In the genomic region with DNA sequence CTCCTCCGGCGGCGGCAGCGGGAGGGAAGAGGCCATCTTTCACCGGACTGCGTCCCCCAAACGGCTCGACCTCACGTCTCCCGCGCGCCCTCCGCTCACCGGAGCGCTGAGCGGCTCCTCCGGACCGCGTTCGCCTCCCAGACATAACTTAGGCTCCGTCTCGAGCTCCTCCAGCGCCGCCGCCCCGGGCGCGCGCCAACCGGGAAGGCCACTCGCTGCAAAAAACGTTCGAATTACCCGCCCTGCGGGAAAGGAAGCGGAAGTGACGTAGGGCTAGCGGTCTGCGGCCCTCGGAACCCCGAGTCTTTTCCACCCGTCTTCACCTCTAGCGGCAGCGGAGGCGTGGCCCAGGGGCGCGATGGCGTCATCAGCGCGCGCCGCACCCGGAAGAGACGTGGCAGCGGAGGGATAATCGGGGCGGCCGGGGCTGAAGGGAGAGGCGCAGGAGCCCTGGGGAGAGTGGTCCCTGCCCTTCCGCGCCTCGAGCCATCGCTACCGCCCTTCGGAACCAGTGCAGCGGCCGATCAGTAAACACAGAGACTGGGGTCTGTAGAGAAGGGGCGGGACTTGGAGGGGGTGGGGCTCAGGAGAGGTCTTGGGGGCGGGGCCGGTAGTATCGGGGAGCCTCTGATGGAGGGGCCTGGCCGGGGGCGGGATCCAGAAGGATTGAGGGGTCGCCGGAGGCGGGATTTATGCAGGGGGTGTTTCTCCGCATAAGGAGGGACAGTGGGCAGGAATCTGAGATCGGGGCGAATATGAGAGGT, we compare ENCODE assay signal across 1 cellular context.
TF ChIP-seq lines count a peak whose summit lies in the region.

A gene with protein sequence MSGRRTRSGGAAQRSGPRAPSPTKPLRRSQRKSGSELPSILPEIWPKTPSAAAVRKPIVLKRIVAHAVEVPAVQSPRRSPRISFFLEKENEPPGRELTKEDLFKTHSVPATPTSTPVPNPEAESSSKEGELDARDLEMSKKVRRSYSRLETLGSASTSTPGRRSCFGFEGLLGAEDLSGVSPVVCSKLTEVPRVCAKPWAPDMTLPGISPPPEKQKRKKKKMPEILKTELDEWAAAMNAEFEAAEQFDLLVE (minus strand): TSS at position 207 of the 764 bp plus-strand sequence. CDS start 62 bp downstream, at position 145.
A gene (plus strand): TSS at position 389 of the 764 bp plus-strand sequence. CDS start 477 bp downstream, outside the sequence.

TF ChIP-seq in K562, 482 proteins besides CTCF, POLR2A, EP300 and RAD21 (continued from another document and continues in another):
- TF ChIP-seq, protein P1, sequence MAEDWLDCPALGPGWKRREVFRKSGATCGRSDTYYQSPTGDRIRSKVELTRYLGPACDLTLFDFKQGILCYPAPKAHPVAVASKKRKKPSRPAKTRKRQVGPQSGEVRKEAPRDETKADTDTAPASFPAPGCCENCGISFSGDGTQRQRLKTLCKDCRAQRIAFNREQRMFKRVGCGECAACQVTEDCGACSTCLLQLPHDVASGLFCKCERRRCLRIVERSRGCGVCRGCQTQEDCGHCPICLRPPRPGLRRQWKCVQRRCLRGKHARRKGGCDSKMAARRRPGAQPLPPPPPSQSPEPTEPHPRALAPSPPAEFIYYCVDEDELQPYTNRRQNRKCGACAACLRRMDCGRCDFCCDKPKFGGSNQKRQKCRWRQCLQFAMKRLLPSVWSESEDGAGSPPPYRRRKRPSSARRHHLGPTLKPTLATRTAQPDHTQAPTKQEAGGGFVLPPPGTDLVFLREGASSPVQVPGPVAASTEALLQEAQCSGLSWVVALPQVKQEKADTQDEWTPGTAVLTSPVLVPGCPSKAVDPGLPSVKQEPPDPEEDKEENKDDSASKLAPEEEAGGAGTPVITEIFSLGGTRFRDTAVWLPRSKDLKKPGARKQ (CRISPR knock-in tag; IDR thresholded peaks at IDR 0.05): no peak
- TF ChIP-seq POLR2AphosphoS2 (IDR thresholded peaks at IDR 0.05; ENCODE audit: low read length): no peak
- no peak for TF ChIP-seq SRSF7 (optimal IDR thresholded peaks at IDR 0.05; ENCODE audit: low read depth, low read length)
- TF ChIP-seq ZNF140 (CRISPR knock-in tag; IDR thresholded peaks at IDR 0.05): no peak
- TF ChIP-seq KLF1 (tag; IDR thresholded peaks at IDR 0.05): no peak
- no peak for TF ChIP-seq ZNF143 (CRISPR knock-in tag; IDR thresholded peaks at IDR 0.05)
- no peak for TF ChIP-seq ARNT (IDR thresholded peaks at IDR 0.05)
- TF ChIP-seq CHD4 (IDR thresholded peaks at IDR 0.05; ENCODE audit: insufficient read depth, insufficient replicate concordance, low read depth, low read length, poor library complexity, severe bottlenecking): no peak
- TF ChIP-seq, protein P2, sequence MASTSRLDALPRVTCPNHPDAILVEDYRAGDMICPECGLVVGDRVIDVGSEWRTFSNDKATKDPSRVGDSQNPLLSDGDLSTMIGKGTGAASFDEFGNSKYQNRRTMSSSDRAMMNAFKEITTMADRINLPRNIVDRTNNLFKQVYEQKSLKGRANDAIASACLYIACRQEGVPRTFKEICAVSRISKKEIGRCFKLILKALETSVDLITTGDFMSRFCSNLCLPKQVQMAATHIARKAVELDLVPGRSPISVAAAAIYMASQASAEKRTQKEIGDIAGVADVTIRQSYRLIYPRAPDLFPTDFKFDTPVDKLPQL (IDR thresholded peaks at IDR 0.05; ENCODE audit: extremely low read depth, insufficient read length): no peak
- TF ChIP-seq HNRNPL (IDR thresholded peaks at IDR 0.05; ENCODE audit: low read depth, low read length): no peak
- no peak for TF ChIP-seq RUNX1 (IDR thresholded peaks at IDR 0.05; ENCODE audit: low read depth)
- TF ChIP-seq ZBTB17 (CRISPR knock-in tag; IDR thresholded peaks at IDR 0.05): peak; percentile 77
- peak; percentile 94 for TF ChIP-seq E2F3 (CRISPR knock-in tag; IDR thresholded peaks at IDR 0.05)
- TF ChIP-seq ESRRB (CRISPR knock-in tag; IDR thresholded peaks at IDR 0.05; ENCODE audit: borderline replicate concordance): no peak
- TF ChIP-seq CREBBP (IDR thresholded peaks at IDR 0.05; ENCODE audit: low read depth, low read length): no peak
- TF ChIP-seq CXXC5 (CRISPR knock-in tag; IDR thresholded peaks at IDR 0.05): peak; percentile 96
- no peak for TF ChIP-seq FOXJ3 (CRISPR knock-in tag; IDR thresholded peaks at IDR 0.05)
- no peak for TF ChIP-seq HDAC3 (IDR thresholded peaks at IDR 0.05; ENCODE audit: borderline replicate concordance, partially characterized antibody)
- no peak for TF ChIP-seq TOE1 (IDR thresholded peaks at IDR 0.05; ENCODE audit: borderline replicate concordance)
- TF ChIP-seq TOE1 (CRISPR knock-in tag; IDR thresholded peaks at IDR 0.05; ENCODE audit: borderline replicate concordance, low read depth): no peak
- no peak for TF ChIP-seq IFI16 (CRISPR knock-in tag; IDR thresholded peaks at IDR 0.05)
- TF ChIP-seq CTBP1 (IDR thresholded peaks at IDR 0.05; ENCODE audit: borderline replicate concordance): peak; percentile 65; the same call in 1 of the 2 replicates
- TF ChIP-seq, protein P3, sequence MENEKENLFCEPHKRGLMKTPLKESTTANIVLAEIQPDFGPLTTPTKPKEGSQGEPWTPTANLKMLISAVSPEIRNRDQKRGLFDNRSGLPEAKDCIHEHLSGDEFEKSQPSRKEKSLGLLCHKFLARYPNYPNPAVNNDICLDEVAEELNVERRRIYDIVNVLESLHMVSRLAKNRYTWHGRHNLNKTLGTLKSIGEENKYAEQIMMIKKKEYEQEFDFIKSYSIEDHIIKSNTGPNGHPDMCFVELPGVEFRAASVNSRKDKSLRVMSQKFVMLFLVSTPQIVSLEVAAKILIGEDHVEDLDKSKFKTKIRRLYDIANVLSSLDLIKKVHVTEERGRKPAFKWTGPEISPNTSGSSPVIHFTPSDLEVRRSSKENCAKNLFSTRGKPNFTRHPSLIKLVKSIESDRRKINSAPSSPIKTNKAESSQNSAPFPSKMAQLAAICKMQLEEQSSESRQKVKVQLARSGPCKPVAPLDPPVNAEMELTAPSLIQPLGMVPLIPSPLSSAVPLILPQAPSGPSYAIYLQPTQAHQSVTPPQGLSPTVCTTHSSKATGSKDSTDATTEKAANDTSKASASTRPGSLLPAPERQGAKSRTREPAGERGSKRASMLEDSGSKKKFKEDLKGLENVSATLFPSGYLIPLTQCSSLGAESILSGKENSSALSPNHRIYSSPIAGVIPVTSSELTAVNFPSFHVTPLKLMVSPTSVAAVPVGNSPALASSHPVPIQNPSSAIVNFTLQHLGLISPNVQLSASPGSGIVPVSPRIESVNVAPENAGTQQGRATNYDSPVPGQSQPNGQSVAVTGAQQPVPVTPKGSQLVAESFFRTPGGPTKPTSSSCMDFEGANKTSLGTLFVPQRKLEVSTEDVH (IDR thresholded peaks at IDR 0.05; ENCODE audit: low read depth, partially characterized antibody): peak; percentile 98
- no peak for TF ChIP-seq KAT2B (IDR thresholded peaks at IDR 0.05; ENCODE audit: low read depth, low read length)
- TF ChIP-seq, protein P4, sequence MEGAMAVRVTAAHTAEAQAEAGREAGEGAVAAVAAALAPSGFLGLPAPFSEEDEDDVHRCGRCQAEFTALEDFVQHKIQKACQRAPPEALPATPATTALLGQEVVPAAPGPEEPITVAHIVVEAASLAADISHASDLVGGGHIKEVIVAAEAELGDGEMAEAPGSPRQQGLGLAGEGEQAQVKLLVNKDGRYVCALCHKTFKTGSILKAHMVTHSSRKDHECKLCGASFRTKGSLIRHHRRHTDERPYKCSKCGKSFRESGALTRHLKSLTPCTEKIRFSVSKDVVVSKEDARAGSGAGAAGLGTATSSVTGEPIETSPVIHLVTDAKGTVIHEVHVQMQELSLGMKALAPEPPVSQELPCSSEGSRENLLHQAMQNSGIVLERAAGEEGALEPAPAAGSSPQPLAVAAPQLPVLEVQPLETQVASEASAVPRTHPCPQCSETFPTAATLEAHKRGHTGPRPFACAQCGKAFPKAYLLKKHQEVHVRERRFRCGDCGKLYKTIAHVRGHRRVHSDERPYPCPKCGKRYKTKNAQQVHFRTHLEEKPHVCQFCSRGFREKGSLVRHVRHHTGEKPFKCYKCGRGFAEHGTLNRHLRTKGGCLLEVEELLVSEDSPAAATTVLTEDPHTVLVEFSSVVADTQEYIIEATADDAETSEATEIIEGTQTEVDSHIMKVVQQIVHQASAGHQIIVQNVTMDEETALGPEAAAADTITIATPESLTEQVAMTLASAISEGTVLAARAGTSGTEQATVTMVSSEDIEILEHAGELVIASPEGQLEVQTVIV (CRISPR knock-in tag; IDR thresholded peaks at IDR 0.05; ENCODE audit: borderline replicate concordance): no peak
- TF ChIP-seq ETV6 (IDR thresholded peaks at IDR 0.05; ENCODE audit: borderline replicate concordance in 1 of 2, low read depth in 2 of 2, low read length in 1 of 2): peak in 1 of 2 experiments; percentile 29; a peak in 1 of 4 replicates
- TF ChIP-seq ETV6 (CRISPR knock-in tag; IDR thresholded peaks at IDR 0.05; ENCODE audit: borderline replicate concordance): no peak
- no peak for TF ChIP-seq THRAP3 (IDR thresholded peaks at IDR 0.05; ENCODE audit: borderline replicate concordance)
- TF ChIP-seq, protein P5, sequence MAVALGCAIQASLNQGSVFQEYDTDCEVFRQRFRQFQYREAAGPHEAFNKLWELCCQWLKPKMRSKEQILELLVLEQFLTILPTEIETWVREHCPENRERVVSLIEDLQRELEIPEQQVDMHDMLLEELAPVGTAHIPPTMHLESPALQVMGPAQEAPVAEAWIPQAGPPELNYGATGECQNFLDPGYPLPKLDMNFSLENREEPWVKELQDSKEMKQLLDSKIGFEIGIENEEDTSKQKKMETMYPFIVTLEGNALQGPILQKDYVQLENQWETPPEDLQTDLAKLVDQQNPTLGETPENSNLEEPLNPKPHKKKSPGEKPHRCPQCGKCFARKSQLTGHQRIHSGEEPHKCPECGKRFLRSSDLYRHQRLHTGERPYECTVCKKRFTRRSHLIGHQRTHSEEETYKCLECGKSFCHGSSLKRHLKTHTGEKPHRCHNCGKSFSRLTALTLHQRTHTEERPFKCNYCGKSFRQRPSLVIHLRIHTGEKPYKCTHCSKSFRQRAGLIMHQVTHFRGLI (CRISPR knock-in tag; IDR thresholded peaks at IDR 0.05): 0 out of 2 replicates have a peak, but pooled peaks have one; percentile 21
- no peak for TF ChIP-seq CC2D1A (IDR thresholded peaks at IDR 0.05)
- TF ChIP-seq ZNF75A (CRISPR knock-in tag; IDR thresholded peaks at IDR 0.05): no peak
- TF ChIP-seq MEF2A (IDR thresholded peaks at IDR 0.05; ENCODE audit: control insufficient read depth, low read depth, low read length): no peak
- no peak for TF ChIP-seq SMARCA4 (IDR thresholded peaks at IDR 0.05)
- TF ChIP-seq SMARCA5 (IDR thresholded peaks at IDR 0.05): no peak
- TF ChIP-seq ELF4 (CRISPR knock-in tag; IDR thresholded peaks at IDR 0.05): peak; percentile 96
- TF ChIP-seq MCM2 (IDR thresholded peaks at IDR 0.05; ENCODE audit: low read depth): no peak
- TF ChIP-seq, protein P6, sequence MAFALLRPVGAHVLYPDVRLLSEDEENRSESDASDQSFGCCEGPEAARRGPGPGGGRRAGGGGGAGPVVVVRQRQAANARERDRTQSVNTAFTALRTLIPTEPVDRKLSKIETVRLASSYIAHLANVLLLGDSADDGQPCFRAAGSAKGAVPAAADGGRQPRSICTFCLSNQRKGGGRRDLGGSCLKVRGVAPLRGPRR (CRISPR knock-in tag; IDR thresholded peaks at IDR 0.05): no peak
- TF ChIP-seq ADNP (tag; IDR thresholded peaks at IDR 0.05): no peak
- TF ChIP-seq ZNF431 (CRISPR knock-in tag; IDR thresholded peaks at IDR 0.05): no peak
- TF ChIP-seq FOS (IDR thresholded peaks at IDR 0.05; ENCODE audit: extremely low read depth, insufficient read length): no peak
- no peak for TF ChIP-seq NFE2L1 (tag; IDR thresholded peaks at IDR 0.05; ENCODE audit: borderline replicate concordance, low read depth)
- no peak for TF ChIP-seq BRF1 (IDR thresholded peaks at IDR 0.05; ENCODE audit: borderline replicate concordance, extremely low read depth, insufficient read length)
- TF ChIP-seq, protein P7, sequence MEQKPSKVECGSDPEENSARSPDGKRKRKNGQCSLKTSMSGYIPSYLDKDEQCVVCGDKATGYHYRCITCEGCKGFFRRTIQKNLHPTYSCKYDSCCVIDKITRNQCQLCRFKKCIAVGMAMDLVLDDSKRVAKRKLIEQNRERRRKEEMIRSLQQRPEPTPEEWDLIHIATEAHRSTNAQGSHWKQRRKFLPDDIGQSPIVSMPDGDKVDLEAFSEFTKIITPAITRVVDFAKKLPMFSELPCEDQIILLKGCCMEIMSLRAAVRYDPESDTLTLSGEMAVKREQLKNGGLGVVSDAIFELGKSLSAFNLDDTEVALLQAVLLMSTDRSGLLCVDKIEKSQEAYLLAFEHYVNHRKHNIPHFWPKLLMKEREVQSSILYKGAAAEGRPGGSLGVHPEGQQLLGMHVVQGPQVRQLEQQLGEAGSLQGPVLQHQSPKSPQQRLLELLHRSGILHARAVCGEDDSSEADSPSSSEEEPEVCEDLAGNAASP (IDR thresholded peaks at IDR 0.05): no peak
- TF ChIP-seq, protein P8, sequence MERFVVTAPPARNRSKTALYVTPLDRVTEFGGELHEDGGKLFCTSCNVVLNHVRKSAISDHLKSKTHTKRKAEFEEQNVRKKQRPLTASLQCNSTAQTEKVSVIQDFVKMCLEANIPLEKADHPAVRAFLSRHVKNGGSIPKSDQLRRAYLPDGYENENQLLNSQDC (CRISPR knock-in tag; IDR thresholded peaks at IDR 0.05): no peak
- no peak for TF ChIP-seq MAFK (IDR thresholded peaks at IDR 0.05; ENCODE audit: low read length)
- TF ChIP-seq ZNF324 (CRISPR knock-in tag; IDR thresholded peaks at IDR 0.05): no peak
- TF ChIP-seq NR2F6 (CRISPR knock-in tag; IDR thresholded peaks at IDR 0.05): no peak
- no peak for TF ChIP-seq ZZZ3 (IDR thresholded peaks at IDR 0.05)
- peak; percentile 75 for TF ChIP-seq KDM5B (IDR thresholded peaks at IDR 0.05; ENCODE audit: insufficient replicate concordance, low read depth, low read length)
- TF ChIP-seq PHB2 (IDR thresholded peaks at IDR 0.05; ENCODE audit: low read depth): no peak
- TF ChIP-seq ZC3H8 (IDR thresholded peaks at IDR 0.05): no peak
- TF ChIP-seq POLR3A (IDR thresholded peaks at IDR 0.05; ENCODE audit: borderline replicate concordance, extremely low read depth, insufficient read depth, insufficient read length): no peak
- no peak for TF ChIP-seq ZNF444 (CRISPR knock-in tag; IDR thresholded peaks at IDR 0.05)
- TF ChIP-seq, protein P9, sequence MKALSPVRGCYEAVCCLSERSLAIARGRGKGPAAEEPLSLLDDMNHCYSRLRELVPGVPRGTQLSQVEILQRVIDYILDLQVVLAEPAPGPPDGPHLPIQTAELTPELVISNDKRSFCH (CRISPR knock-in tag; IDR thresholded peaks at IDR 0.05): no peak
- TF ChIP-seq, protein P9 (tag; IDR thresholded peaks at IDR 0.05): peak; percentile 61; the same call in 1 of the 2 replicates
- no peak for TF ChIP-seq SNRNP70 (optimal IDR thresholded peaks at IDR 0.05; ENCODE audit: low read depth, low read length)
- TF ChIP-seq SMC3 (conservative IDR thresholded peaks at IDR 0.05; ENCODE audit: insufficient read depth, low read depth, low read length): 0 out of 2 replicates have a peak, but pooled peaks have one; percentile 18
